In the genomic region with DNA sequence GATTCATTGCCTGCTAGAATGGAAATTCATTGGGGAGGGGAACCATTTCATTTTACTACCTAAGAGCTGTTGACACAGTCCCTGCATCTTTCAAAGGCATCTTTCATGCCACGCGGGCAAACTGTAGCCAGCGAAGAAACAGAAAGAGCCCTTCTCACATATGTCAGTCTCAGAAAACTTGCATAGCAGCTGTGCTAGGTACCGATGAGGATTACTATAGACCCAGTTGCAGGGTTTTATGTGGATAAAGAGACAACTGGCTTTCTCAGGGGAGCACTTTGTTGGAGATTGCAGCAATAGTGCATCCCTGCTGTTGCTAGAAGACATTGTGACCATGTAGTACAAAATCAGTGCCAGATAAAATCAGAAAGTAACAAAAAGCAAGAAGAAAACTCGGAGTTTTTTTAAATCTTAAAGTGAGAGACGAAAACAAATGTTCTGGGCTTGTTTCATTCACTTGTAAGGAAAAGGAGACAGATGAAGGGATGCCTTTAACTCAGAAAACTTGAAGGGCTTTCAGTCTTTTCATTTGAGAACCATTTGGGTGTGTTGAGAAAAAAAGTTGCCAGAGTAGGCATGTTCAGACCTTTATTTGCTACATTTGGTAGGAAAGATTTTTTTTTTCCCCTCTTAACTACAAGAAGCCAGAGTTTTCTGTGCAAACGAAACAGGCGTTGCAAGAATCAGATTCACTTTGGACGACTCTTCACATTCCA, we compare ENCODE assay signal across 8 cellular contexts.
DNase-seq lines count a peak whose midpoint lies in the region; ATAC-seq, FAIRE-seq and TF ChIP-seq lines count a peak whose summit lies in the region.

No MANE protein-coding gene starts in this region.

- H3K79me2 ChIP-seq in GM12878 (ENCODE audit: control insufficient read depth, insufficient read depth, low read length): no peaks in the 10 kb centered on the region

- no peak for TF ChIP-seq CTCF in GM12878 (IDR thresholded peaks at IDR 0.05 in 2 of 3, conservative IDR thresholded peaks at IDR 0.05 in 1 of 3; ENCODE audit: control insufficient read depth in 2 of 3, extremely low read depth in 1 of 3, insufficient read depth in 1 of 3, low read depth in 3 of 3, low read length in 3 of 3)
- no peak for TF ChIP-seq CTCF in heart right ventricle (IDR thresholded peaks at IDR 0.05)
- no peak for TF ChIP-seq CTCF in GM13976 (IDR thresholded peaks at IDR 0.05; ENCODE audit: borderline replicate concordance, control extremely low read depth, extremely low read depth, insufficient read depth, missing control alignments)

- RAD21 ChIA-PET in GM12878 (lab: Charles Lee; ENCODE audit: unreplicated experiment): no interaction called here

- H3K27ac ChIP-seq in GM12878 (ENCODE audit: control insufficient read depth, insufficient read depth) (no peak overlapping the region), heart right ventricle (peak overlapping the region; percentile 66 to 92 (median 86))

- ATAC-seq in GM12878: peak; percentile 24; the same call in 1 of the 3 replicates
- ATAC-seq in heart right ventricle: peak in 5 of 8 donors; percentile 8 to 59 (median 21)
- ATAC-seq in GM21423 (IDR thresholded peaks at IDR 0.05; ENCODE audit: unreplicated experiment): no peak

- H3K9me3 ChIP-seq in GM12878 (replicated peaks; ENCODE audit: control insufficient read depth, insufficient read depth, low read length): no peaks in the 10 kb centered on the region; the same call in 2 of the 3 replicates
- H3K9me3 ChIP-seq in heart right ventricle: peaks cover 0 to 22% (median 0%) of the 10 kb centered on the region in 11 donors
- H3K9me3 ChIP-seq in skeletal muscle satellite cell (replicated peaks; ENCODE audit: low read length): no peaks in the 10 kb centered on the region

- H3K4me1 ChIP-seq in GM12878 (ENCODE audit: control insufficient read depth, insufficient read depth, low read length) (no peaks in the 10 kb centered on the region), heart right ventricle (peaks cover 0 to 34% (median 15%) of the 10 kb centered on the region in 9 donors), skeletal muscle satellite cell (ENCODE audit: control insufficient read depth, insufficient read depth, low read length) (peaks cover 40% of the 10 kb centered on the region)

- BruUV-seq in GM12878 (replicated peaks; lab: Mats Ljungman, UMichigan): no TSS peak

- H3K9ac ChIP-seq in GM12878 (ENCODE audit: control insufficient read depth, insufficient read depth, low read length) (no peak overlapping the region), skeletal muscle satellite cell (ENCODE audit: low read depth, low read length) (peak overlapping the region; percentile 86)

- TF ChIP-seq EP300 in GM12878 (IDR thresholded peaks at IDR 0.05; ENCODE audit: borderline replicate concordance in 1 of 2, control insufficient read depth in 1 of 2, low read depth in 2 of 2, low read length in 2 of 2): no peak

- no peak for TF ChIP-seq POLR2A in GM12878 (IDR thresholded peaks at IDR 0.05; ENCODE audit: low read depth, low read length)

- DNase-seq in HCEC 1CT (peak; percentile 22), GM12878 (ENCODE audit: low read depth, low spot score) (no peak), heart right ventricle (peak in 1 of 2 donors; percentile 19), NCI-H69 (lab: John Stamatoyannopoulos, UW) (no peak), GM13976 (ENCODE audit: low spot score) (no peak), activated T-cell treated with anti-CD3 and anti-CD28 coated beads for 4 hours (no peak)

- in situ Hi-C loops in GM12878 (cut with MboI): no loop called here
- in situ Hi-C loops in GM13976 (cut with MboI; ENCODE audit: low sequenced_read_pairs, unreplicated experiment): no loop called here

- no peak for FAIRE-seq in GM12878 (lab: Jason Lieb, UNC)

- H4K20me1 ChIP-seq in GM12878 (ENCODE audit: control insufficient read depth, insufficient read depth): no peaks in the 10 kb centered on the region

- CTCF ChIA-PET in GM12878 (lab: Yijun Ruan, JAX): no interaction called here

- POLR2A ChIA-PET in GM12878 (lab: Charles Lee): no interaction called here

- intact Hi-C loops in GM12878 (cut with micrococcal nuclease; ENCODE audit: unreplicated experiment): no loop called here
- intact Hi-C loops in heart right ventricle (cut with DNase I): loop anchor here in 5 of 10 donors (2.0 to 10.0 kb wide), 6 partner anchors 51 to 115 kb away; no protein-coding TSS in a partner anchor

- H3K27me3 ChIP-seq in GM12878 (replicated peaks in 1 of 2; ENCODE audit: control insufficient read depth in 2 of 2, insufficient read depth in 2 of 2, low read length in 1 of 2) (no peaks in the 10 kb centered on the region), heart right ventricle (no peaks in the 10 kb centered on the region), skeletal muscle satellite cell (ENCODE audit: control insufficient read depth, insufficient read depth, low read length) (no peaks in the 10 kb centered on the region)

- H3K36me3 ChIP-seq in GM12878 (ENCODE audit: control insufficient read depth in 2 of 2, insufficient read depth in 2 of 2, low read length in 1 of 2) (no peaks in the 10 kb centered on the region), heart right ventricle (no peaks in the 10 kb centered on the region), skeletal muscle satellite cell (ENCODE audit: insufficient read depth, low read length) (no peaks in the 10 kb centered on the region)

- SMC1A ChIA-PET in GM12878 (lab: Charles Lee; ENCODE audit: uncharacterized antibody, unreplicated experiment): no interaction called here

- no peak for TF ChIP-seq RAD21 in GM12878 (IDR thresholded peaks at IDR 0.05; ENCODE audit: insufficient read depth, low read depth, low read length)

- H3K4me2 ChIP-seq in GM12878 (ENCODE audit: control insufficient read depth, insufficient read depth): no peak overlapping the region
- H3K4me2 ChIP-seq in skeletal muscle satellite cell (ENCODE audit: low read length): peak overlapping the region; percentile 90

- H3K4me3 ChIP-seq in GM12878 (no peak overlapping the region), heart right ventricle (peak overlapping the region in 9 of 10 donors; percentile 12 to 63 (median 49)), skeletal muscle satellite cell (ENCODE audit: low read length) (peak overlapping the region; percentile 69)

- H2AFZ ChIP-seq in GM12878 (ENCODE audit: control insufficient read depth, low read depth, low read length): no peak overlapping the region

- WGBS in GM12878 (ENCODE audit: insufficient coverage, insufficient replicate concordance, low lambda C conversion rate, missing lambda C conversion rate): 31% methylated on average over 9 of the region's 9 CpGs
- 24 to 42% methylated on average over 9 of the region's 9 CpGs for WGBS in heart right ventricle, 2 donors

TF ChIP-seq in GM12878, 131 proteins besides CTCF, POLR2A, EP300 and RAD21 (continues in another document):
- TF ChIP-seq BRCA1 (IDR thresholded peaks at IDR 0.05; ENCODE audit: low read depth, low read length) (no peak), PAX8 (IDR thresholded peaks at IDR 0.05) (no peak), JUND (IDR thresholded peaks at IDR 0.05; ENCODE audit: low read depth, low read length) (no peak), NKRF (conservative IDR thresholded peaks at IDR 0.05) (no peak), MAX (IDR thresholded peaks at IDR 0.05; ENCODE audit: low read depth, low read length) (no peak), IKZF1 (conservative IDR thresholded peaks at IDR 0.05) (no peak)
- TF ChIP-seq, protein P1, sequence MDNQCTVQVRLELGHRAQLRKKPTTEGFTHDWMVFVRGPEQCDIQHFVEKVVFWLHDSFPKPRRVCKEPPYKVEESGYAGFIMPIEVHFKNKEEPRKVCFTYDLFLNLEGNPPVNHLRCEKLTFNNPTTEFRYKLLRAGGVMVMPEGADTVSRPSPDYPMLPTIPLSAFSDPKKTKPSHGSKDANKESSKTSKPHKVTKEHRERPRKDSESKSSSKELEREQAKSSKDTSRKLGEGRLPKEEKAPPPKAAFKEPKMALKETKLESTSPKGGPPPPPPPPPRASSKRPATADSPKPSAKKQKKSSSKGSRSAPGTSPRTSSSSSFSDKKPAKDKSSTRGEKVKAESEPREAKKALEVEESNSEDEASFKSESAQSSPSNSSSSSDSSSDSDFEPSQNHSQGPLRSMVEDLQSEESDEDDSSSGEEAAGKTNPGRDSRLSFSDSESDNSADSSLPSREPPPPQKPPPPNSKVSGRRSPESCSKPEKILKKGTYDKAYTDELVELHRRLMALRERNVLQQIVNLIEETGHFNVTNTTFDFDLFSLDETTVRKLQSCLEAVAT (IDR thresholded peaks at IDR 0.05): no peak
- TF ChIP-seq, protein P2, sequence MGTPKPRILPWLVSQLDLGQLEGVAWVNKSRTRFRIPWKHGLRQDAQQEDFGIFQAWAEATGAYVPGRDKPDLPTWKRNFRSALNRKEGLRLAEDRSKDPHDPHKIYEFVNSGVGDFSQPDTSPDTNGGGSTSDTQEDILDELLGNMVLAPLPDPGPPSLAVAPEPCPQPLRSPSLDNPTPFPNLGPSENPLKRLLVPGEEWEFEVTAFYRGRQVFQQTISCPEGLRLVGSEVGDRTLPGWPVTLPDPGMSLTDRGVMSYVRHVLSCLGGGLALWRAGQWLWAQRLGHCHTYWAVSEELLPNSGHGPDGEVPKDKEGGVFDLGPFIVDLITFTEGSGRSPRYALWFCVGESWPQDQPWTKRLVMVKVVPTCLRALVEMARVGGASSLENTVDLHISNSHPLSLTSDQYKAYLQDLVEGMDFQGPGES (IDR thresholded peaks at IDR 0.05): no peak
